ENCODE assay signal across 9 cellular contexts in the genomic region with DNA sequence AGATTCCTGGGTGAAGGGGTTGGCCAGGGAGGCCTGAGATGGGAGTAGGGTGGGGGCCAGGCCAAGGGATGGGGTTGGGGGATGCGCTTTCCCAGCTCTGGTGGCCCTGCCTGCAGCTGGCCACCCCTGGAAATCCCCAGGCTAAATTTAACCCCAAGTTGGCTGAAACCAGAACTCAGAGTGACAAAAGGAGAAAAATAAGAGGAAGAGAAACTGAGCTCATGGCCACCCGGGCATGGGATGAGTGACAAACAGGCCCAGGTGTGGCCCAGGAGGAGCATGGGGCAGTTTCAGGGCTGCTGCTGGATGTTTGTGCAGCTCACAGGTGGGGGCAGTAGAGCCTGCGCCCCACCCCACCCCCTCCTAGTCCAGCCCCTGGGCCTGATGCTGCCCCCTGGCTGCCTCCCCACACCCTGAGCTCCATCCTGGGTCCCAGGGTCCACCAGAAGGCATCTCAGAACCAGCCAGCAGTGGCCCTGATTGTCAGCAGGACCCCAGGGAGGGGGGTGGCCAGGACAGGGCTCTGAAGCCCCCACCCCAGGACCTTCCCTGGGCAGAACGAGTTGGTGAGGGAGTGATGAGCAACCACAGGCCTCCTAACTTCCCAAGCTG. TPM values are rescaled to one million over a fixed set of nuclear protein-coding genes. Genes with fewer than 3 reads are reported as not detected.
DNase-seq lines count a peak whose midpoint lies in the region; ATAC-seq and TF ChIP-seq lines count a peak whose summit lies in the region.
"Had no signal": no experiment of that assay in that cellular context is flagged by ENCODE, and none has a peak within 500 bp of the region (broad histone marks: within the 10 kb centered on the region; RNA-seq: fewer than 3 reads in every experiment).

No MANE protein-coding gene starts in this region.

- intact Hi-C loops in left ventricle myocardium superior (cut with micrococcal nuclease), result no loop called here
- intact Hi-C loops in Right ventricle myocardium inferior (cut with DNase I), result no loop called here
- intact Hi-C loops in stomach (cut with DNase I; ENCODE audit: low total_unique reads), result no loop called here

- no peak for ATAC-seq in left ventricle myocardium superior
- no peak for ATAC-seq in Right ventricle myocardium inferior
- peak; percentile 81 for ATAC-seq in HG02840 (IDR thresholded peaks at IDR 0.05; ENCODE audit: low FRiP score, unreplicated experiment)

- H3K9ac ChIP-seq in OCI-LY3 (ENCODE audit: low read length) (peak overlapping the region; percentile 94), smooth muscle cell (ENCODE audit: low read depth) (no peak overlapping the region)

- H3K4me2 ChIP-seq in OCI-LY3 (ENCODE audit: low read length), result peak overlapping the region; percentile 57
- no peak overlapping the region for H3K4me2 ChIP-seq in smooth muscle cell

- peak overlapping the region; percentile 11; the same call in 1 of the 2 replicates for H3K4me3 ChIP-seq in OCI-LY3 (ENCODE audit: low read length)
- H3K4me3 ChIP-seq in stomach, result no peak overlapping the region
- no peak overlapping the region for H3K4me3 ChIP-seq in smooth muscle cell

- no peaks in the 10 kb centered on the region for H3F3A ChIP-seq in smooth muscle cell (ENCODE audit: low read depth)

- H3K27ac ChIP-seq in OCI-LY3 (ENCODE audit: low read length) (peak overlapping the region; percentile 92), stomach (peak overlapping the region in 1 of 5 donors; percentile 8), smooth muscle cell (ENCODE audit: low read depth) (no peak overlapping the region)

- peaks cover 95% of the 10 kb centered on the region for H3K79me2 ChIP-seq in OCI-LY3 (ENCODE audit: low read length)
- H3K79me2 ChIP-seq in smooth muscle cell (ENCODE audit: low read depth), result no peaks in the 10 kb centered on the region

- no peaks in the 10 kb centered on the region for H4K20me1 ChIP-seq in OCI-LY3 (ENCODE audit: insufficient read depth, low read length)
- no peaks in the 10 kb centered on the region for H4K20me1 ChIP-seq in smooth muscle cell (ENCODE audit: low read depth)

- peaks cover 21% of the 10 kb centered on the region for H3K36me3 ChIP-seq in OCI-LY3 (replicated peaks; ENCODE audit: low read depth, low read length)
- no peaks in the 10 kb centered on the region for H3K36me3 ChIP-seq in stomach
- no peaks in the 10 kb centered on the region for H3K36me3 ChIP-seq in smooth muscle cell (ENCODE audit: low read depth)

- H3K9me3 ChIP-seq in OCI-LY3 (ENCODE audit: insufficient read depth, low read length) (no peaks in the 10 kb centered on the region), stomach (no peaks in the 10 kb centered on the region), smooth muscle cell (replicated peaks; ENCODE audit: low read depth) (no peaks in the 10 kb centered on the region)

- TF ChIP-seq EP300 in stomach (IDR thresholded peaks at IDR 0.05), result no peak

- peak; percentile 94 for TF ChIP-seq CTCF in OCI-LY3 (IDR thresholded peaks at IDR 0.05; ENCODE audit: low read depth, low read length)
- TF ChIP-seq CTCF in stomach (IDR thresholded peaks at IDR 0.05), result no peak
- no peak for TF ChIP-seq CTCF in smooth muscle cell (IDR thresholded peaks at IDR 0.05; ENCODE audit: borderline replicate concordance, insufficient read depth, poor library complexity, severe bottlenecking)

- H2AFZ ChIP-seq in OCI-LY3 (ENCODE audit: low read depth, low read length) (no peak overlapping the region), smooth muscle cell (ENCODE audit: low read depth) (no peak overlapping the region)

- H3K27me3 ChIP-seq in OCI-LY3 (ENCODE audit: low read depth, low read length) (no peaks in the 10 kb centered on the region), stomach (peaks cover 0 to 6% (median 0%) of the 10 kb centered on the region in 3 donors), smooth muscle cell (ENCODE audit: low read depth) (peaks cover 13% of the 10 kb centered on the region)

- 63 to 69% (median 64%) methylated on average over 3 to 4 of the region's 4 CpGs for WGBS in stomach, 5 donors
- WGBS in smooth muscle cell (ENCODE audit: low lambda C conversion rate), result 88% methylated on average over 4 of the region's 4 CpGs

- DNase-seq in left ventricle myocardium superior, result peak; percentile 19
- DNase-seq in Right ventricle myocardium inferior (ENCODE audit: missing footprints), result no peak
- peak; percentile 35 for DNase-seq in stomach
- DNase-seq in LoVo (ENCODE audit: low spot score), result no peak
- DNase-seq in smooth muscle cell (lab: John Stamatoyannopoulos, UW; ENCODE audit: unreplicated experiment), result no peak
- DNase-seq in amniotic stem cell (lab: John Stamatoyannopoulos, UW), result no peak
- DNase-seq: CD8-positive, alpha-beta memory T cell had no signal

- H3K4me1 ChIP-seq in OCI-LY3 (ENCODE audit: low read length), result peaks cover 97% of the 10 kb centered on the region
- H3K4me1 ChIP-seq in stomach, result no peaks in the 10 kb centered on the region
- H3K4me1 ChIP-seq in smooth muscle cell (ENCODE audit: low read depth), result no peaks in the 10 kb centered on the region

- TF ChIP-seq POLR2A in stomach (IDR thresholded peaks at IDR 0.05), result no peak

RNA-seq across cellular contexts. Expression of a gene that starts 48.0 kb away (rescaled TPM):
- total RNA-seq in left ventricle myocardium superior (0.92 TPM), Right ventricle myocardium inferior (not detected), stomach (10 to 100 TPM in 2 of 5 donors, 1 to 10 TPM in 1, not detected in 2; 2.0 to 53.1 (median 12.3) TPM), smooth muscle cell (not detected in 2 replicates)
- polyA plus RNA-seq in stomach (10 to 100 TPM; 19.7 to 22.6 (median 19.8) TPM), smooth muscle cell (not detected in 2 replicates)
- total RNA-seq: CD8-positive, alpha-beta memory T cell had no signal
- polyA plus RNA-seq: CD8-positive, alpha-beta memory T cell had no signal

Comparison
In these comparisons a context has a peak if more than half of its experiments do, and no peak if none do; other contexts are left out.
1. DNase-seq: peak in left ventricle myocardium superior (single experiment) and stomach (single experiment); none in Right ventricle myocardium inferior (single experiment), LoVo (single experiment), smooth muscle cell (single experiment) and amniotic stem cell (single experiment).